8 cellular contexts compared by ENCODE assay signal in the genomic region with DNA sequence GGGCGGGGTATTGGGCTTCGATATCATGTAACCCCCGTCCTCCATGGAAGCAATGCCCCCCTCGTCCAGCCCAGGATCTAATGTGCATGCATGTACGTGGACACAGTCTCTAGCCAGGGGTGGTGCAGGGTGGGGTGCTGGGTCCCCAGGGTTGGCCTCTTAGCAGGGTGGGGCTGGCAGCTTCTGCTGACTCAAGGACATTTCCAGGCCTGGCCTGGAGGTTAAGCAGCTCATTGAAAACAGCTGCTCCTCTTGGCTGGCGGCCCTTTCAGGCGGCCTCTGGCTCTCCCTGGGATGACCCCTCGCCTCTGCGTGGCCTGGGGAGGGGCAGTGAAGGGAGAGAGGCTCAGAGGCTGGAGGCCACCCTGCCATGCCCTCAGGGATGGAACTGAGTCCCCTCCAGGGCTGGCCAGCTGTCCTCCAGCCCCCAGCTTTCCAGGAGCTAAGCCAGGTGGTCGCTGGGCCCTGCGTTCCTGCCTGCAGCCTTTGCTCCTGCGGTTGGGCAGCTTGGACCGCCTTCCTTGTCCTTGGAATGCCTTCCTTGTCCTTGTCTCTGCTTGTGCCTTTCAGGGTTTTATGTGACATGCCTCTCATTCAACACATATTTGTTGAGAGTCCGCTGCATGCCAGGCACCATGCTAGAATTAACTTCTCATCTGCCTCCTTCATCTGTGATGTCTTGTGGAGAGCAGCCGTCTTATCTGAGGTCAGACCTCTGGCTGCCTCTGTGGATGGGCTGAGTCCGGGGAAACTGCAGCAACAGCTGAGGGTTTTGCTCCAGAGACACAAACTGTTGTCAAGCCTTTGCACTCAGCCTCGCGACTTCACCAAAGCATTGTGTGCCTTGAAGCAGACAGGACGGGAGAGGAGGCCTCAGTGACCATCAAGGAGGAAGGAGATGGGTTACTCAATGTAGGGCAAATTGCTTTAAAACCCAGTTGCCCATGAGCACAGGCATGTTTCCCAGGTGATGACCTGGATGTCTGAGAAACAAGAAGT. TPM values are rescaled to one million over a fixed set of nuclear protein-coding genes. Genes with fewer than 3 reads are reported as not detected.
DNase-seq lines count a peak whose midpoint lies in the region; ATAC-seq and TF ChIP-seq lines count a peak whose summit lies in the region.

No MANE protein-coding gene starts in this region.

- H3K27ac Mint-ChIP-seq in naive thymus-derived CD8-positive, alpha-beta T cell, result peak overlapping the region in 9 of 10 donors; percentile 51 to 94 (median 90)

- H3K9me3 ChIP-seq in HUES48 (ENCODE audit: control insufficient read depth, insufficient read depth, low read length), result no peaks in the 10 kb centered on the region

- H3K4me1 Mint-ChIP-seq in naive thymus-derived CD8-positive, alpha-beta T cell, result peaks cover 8 to 22% (median 19%) of the 10 kb centered on the region in 4 donors

- H3K27ac ChIP-seq in HUES48 (ENCODE audit: low read depth, low read length), result peak overlapping the region; percentile 92

- H3K36me3 Mint-ChIP-seq in naive thymus-derived CD8-positive, alpha-beta T cell, result no peaks in the 10 kb centered on the region

- H3K9ac ChIP-seq in HUES48 (ENCODE audit: low read depth, low read length), result no peak overlapping the region

- peaks cover 8% of the 10 kb centered on the region for H3K36me3 ChIP-seq in BJ (ENCODE audit: control insufficient read depth, insufficient read depth, low read length)
- H3K36me3 ChIP-seq in HUES48 (ENCODE audit: control insufficient read depth, insufficient read depth, low read length), result no peaks in the 10 kb centered on the region

- H3K27me3 ChIP-seq in BJ (ENCODE audit: control insufficient read depth, insufficient read depth, low read length), result no peaks in the 10 kb centered on the region
- peaks cover 8% of the 10 kb centered on the region for H3K27me3 ChIP-seq in HUES48 (ENCODE audit: control insufficient read depth, insufficient read depth, low read length)

- POLR2A ChIA-PET in BJ (lab: Charles Lee), result no interaction called here
- POLR2A ChIA-PET in naive thymus-derived CD8-positive, alpha-beta T cell (lab: Charles Lee), result interaction anchor here (0.6 to 1.2 kb wide), 2 partner anchors 61 to 69 kb away, joined by 3 read pairs; no protein-coding TSS in a partner anchor

- H3K4me3 ChIP-seq in BJ (ENCODE audit: low read depth, low read length) (no peak overlapping the region), HUES48 (ENCODE audit: low read depth, low read length) (no peak overlapping the region)

- peak; percentile 62 for DNase-seq in BJ (ENCODE audit: low read depth)
- peak; percentile 47 for DNase-seq in dedifferentiated amniotic fluid mesenchymal stem cell (ENCODE audit: extremely low spot score)
- DNase-seq in naive thymus-derived CD8-positive, alpha-beta T cell, result no peak
- DNase-seq in GDM1 (lab: John Stamatoyannopoulos, UW), result no peak
- DNase-seq in nucleus accumbens (lab: John Stamatoyannopoulos, UW), result no peak
- no peak for DNase-seq in germinal center (ENCODE audit: low spot score)
- no peak for DNase-seq in GM10266 (ENCODE audit: extremely low spot score)

- ATAC-seq in naive thymus-derived CD8-positive, alpha-beta T cell, result no peak

- H3K4me1 ChIP-seq in HUES48 (ENCODE audit: control insufficient read depth, insufficient read depth, low read length), result peaks cover 13% of the 10 kb centered on the region

- TF ChIP-seq CTCF in BJ (IDR thresholded peaks at IDR 0.05; ENCODE audit: insufficient read depth, low read depth, low read length), result no peak; the same call in 1 of the 2 replicates
- TF ChIP-seq CTCF in GM10266 (IDR thresholded peaks at IDR 0.05; ENCODE audit: control insufficient read depth, insufficient read depth, low read depth, missing control alignments), result no peak

- peaks cover 0 to under 1% (median 0%) of the 10 kb centered on the region in 9 donors for H3K9me3 Mint-ChIP-seq in naive thymus-derived CD8-positive, alpha-beta T cell

- peak overlapping the region; percentile 85 to 98 (median 90) for H3K4me3 Mint-ChIP-seq in naive thymus-derived CD8-positive, alpha-beta T cell

- H3K27me3 Mint-ChIP-seq in naive thymus-derived CD8-positive, alpha-beta T cell, result peaks cover 0 to 1% (median 0%) of the 10 kb centered on the region in 5 donors

- CTCF ChIA-PET in BJ (lab: Yijun Ruan, JAX), result interaction anchor here (1.0 to 1.3 kb wide), 2 partner anchors 12 to 25 kb away, joined by 3 to 4 read pairs; no protein-coding TSS in a partner anchor

RNA-seq across cellular contexts. Expression of gene MRC2, which starts 26.7 kb away (rescaled TPM):
- 90.1 and 271 TPM in 2 replicates for polyA plus RNA-seq in BJ (2011; rRNA removed)
- polyA minus RNA-seq in BJ (2011; rRNA and poly(A)+ RNA removed), result 114 and 115 TPM in 2 replicates
- total RNA-seq in naive thymus-derived CD8-positive, alpha-beta T cell, result 10 to 100 TPM in 1 of 2 experiments, 1 to 10 TPM in 1; 7.3 to 11.0 TPM
- 1 to 10 TPM in 1 of 3 donors, under 1 TPM in 2; 0.74 to 1.3 (median 0.80) TPM for polyA plus RNA-seq in naive thymus-derived CD8-positive, alpha-beta T cell

Comparison
In these comparisons a context has a peak if more than half of its experiments do, and no peak if none do; other contexts are left out.
1. DNase-seq: peak in BJ (single experiment) and dedifferentiated amniotic fluid mesenchymal stem cell (single experiment); none in naive thymus-derived CD8-positive, alpha-beta T cell (0 of 10), GDM1 (single experiment), nucleus accumbens (0 of 56), germinal center (single experiment) and GM10266 (single experiment).
2. RNA of gene MRC2, which starts 26.7 kb away (polyA plus RNA-seq): 90.1 to 271 TPM in BJ; 0.74 to 1.3 TPM in naive thymus-derived CD8-positive, alpha-beta T cell; every median in the first group is over 10 times any median in the second.